Comparison of ENCODE assay signal across 1 cellular context in the genomic region with DNA sequence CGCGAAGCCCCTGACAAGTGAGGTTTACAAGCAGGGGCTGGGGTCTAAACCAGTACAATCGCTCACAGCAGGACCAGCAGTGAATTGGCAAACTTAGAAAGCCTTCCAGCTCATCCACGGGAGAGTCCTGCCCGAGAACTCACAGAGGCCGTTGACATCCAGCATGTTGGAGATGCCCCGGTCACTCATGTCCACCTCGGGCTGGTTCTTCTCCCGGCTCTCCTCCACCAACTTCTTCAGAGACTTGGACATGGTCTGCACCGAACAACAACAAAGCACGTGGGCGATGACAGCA.
TF ChIP-seq lines count a peak whose summit lies in the region.

No MANE protein-coding gene starts in this region.

TF ChIP-seq in H1, 55 proteins besides CTCF, POLR2A, EP300 and RAD21 (continued from another document):
- TF ChIP-seq YY1 (IDR thresholded peaks at IDR 0.05; ENCODE audit: low read depth, low read length): no peak
- peak in 1 of 2 experiments; percentile 74; a peak in 1 of 4 replicates for TF ChIP-seq SIN3A (conservative IDR thresholded peaks at IDR 0.05 in 1 of 2, IDR thresholded peaks at IDR 0.05 in 1 of 2; ENCODE audit: low read depth in 1 of 2, low read length in 2 of 2)
- peak; percentile 11 for TF ChIP-seq KDM4A (IDR thresholded peaks at IDR 0.05; ENCODE audit: low read depth, low read length, severe bottlenecking)
- peak; percentile 99 for TF ChIP-seq SAP30 (IDR thresholded peaks at IDR 0.05; ENCODE audit: insufficient read depth, insufficient replicate concordance, low read length)
